In the genomic region with DNA sequence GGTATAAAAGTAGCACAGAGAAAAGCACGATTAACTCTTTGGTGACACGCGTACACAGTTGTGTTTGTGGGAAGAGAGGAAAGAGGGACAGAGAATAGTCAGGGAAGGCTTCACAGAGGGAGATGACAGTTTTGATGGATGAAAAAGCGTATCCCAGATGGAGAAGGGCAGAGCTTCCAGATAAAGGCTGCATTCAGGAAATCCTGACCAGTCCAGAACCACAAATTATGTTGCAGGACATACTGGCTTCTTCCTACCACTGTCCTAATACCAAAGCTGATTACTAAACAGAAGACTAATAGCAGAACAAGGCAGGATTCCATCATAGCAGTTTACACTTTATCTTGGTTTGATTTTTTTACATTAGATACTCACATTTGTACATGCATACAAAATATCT, we compare ENCODE assay signal across 10 cellular contexts.
"Had no signal": no experiment of that assay in that cellular context is flagged by ENCODE, and none has a peak within 500 bp of the region (broad histone marks: within the 10 kb centered on the region; RNA-seq: fewer than 3 reads in every experiment).

No MANE protein-coding gene starts in this region.

- H3K27me3 Mint-ChIP-seq: activated CD4-positive, alpha-beta T cell treated with anti-CD3 and anti-CD28 coated beads, Interleukin-2, amount 10 ng/mL, durations not matched to agents 24 days and 14 days; activated T-helper 17 cell treated with anti-CD3 and anti-CD28 coated beads, Interleukin-2, amount 50 U/mL, for 72 hours; naive thymus-derived CD4-positive, alpha-beta T cell had no signal

- H3K4me3 ChIP-seq: right atrium auricular region, skin epidermis had no signal

- H3K27me3 ChIP-seq: right atrium auricular region had no signal

- H3K9me3 ChIP-seq: lower lobe of right lung, right atrium auricular region had no signal

- DNase-seq: activated CD4-positive, alpha-beta T cell treated with anti-CD3 and anti-CD28 coated beads, Interleukin-2, amount 10 ng/mL, durations not matched to agents 24 days and 14 days; activated naive CD4-positive, alpha-beta T cell treated with anti-CD3 and anti-CD28 coated beads, Interleukin-2, amount 50 U/mL, for 16 hours; hippocampal formation; lower lobe of right lung; naive thymus-derived CD4-positive, alpha-beta T cell; T-helper 1 cell; trophoblast cell had no signal

- ATAC-seq: lower lobe of right lung; naive thymus-derived CD4-positive, alpha-beta T cell had no signal

- H3K27ac Mint-ChIP-seq: activated CD4-positive, alpha-beta T cell treated with anti-CD3 and anti-CD28 coated beads, Interleukin-2, amount 10 ng/mL, durations not matched to agents 24 days and 14 days had no signal

- H3K4me1 Mint-ChIP-seq: activated T-helper 17 cell treated with anti-CD3 and anti-CD28 coated beads, Interleukin-2, amount 50 U/mL, for 72 hours had no signal

- H3K27ac ChIP-seq: lower lobe of right lung, right atrium auricular region had no signal

- H3K9me3 Mint-ChIP-seq: activated CD4-positive, alpha-beta T cell treated with anti-CD3 and anti-CD28 coated beads, Interleukin-2, amount 10 ng/mL, durations not matched to agents 24 days and 14 days; activated T-helper 17 cell treated with anti-CD3 and anti-CD28 coated beads, Interleukin-2, amount 50 U/mL, for 72 hours; naive thymus-derived CD4-positive, alpha-beta T cell had no signal

- H3K4me1 ChIP-seq: right atrium auricular region had no signal

- H3K4me3 Mint-ChIP-seq: activated CD4-positive, alpha-beta T cell treated with anti-CD3 and anti-CD28 coated beads, Interleukin-2, amount 10 ng/mL, durations not matched to agents 24 days and 14 days; activated T-helper 17 cell treated with anti-CD3 and anti-CD28 coated beads, Interleukin-2, amount 50 U/mL, for 72 hours; naive thymus-derived CD4-positive, alpha-beta T cell had no signal
